2 cellular contexts compared by ENCODE assay signal in genomic region chr1:198087831-198088230, GRCh38.
A peak's percentile ranks its signal among the peaks of the same experiment; 100 is the strongest.
TF ChIP-seq lines count a peak whose summit lies in the region.

No MANE protein-coding gene starts in this region.

TF ChIP-seq in SK-N-SH, 30 proteins besides CTCF, POLR2A, EP300 and RAD21 (continued from another document):
- TF ChIP-seq, protein P1, sequence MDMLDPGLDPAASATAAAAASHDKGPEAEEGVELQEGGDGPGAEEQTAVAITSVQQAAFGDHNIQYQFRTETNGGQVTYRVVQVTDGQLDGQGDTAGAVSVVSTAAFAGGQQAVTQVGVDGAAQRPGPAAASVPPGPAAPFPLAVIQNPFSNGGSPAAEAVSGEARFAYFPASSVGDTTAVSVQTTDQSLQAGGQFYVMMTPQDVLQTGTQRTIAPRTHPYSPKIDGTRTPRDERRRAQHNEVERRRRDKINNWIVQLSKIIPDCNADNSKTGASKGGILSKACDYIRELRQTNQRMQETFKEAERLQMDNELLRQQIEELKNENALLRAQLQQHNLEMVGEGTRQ (IDR thresholded peaks at IDR 0.05; ENCODE audit: borderline replicate concordance, low read depth, low read length): no peak
- TF ChIP-seq SMC3 (IDR thresholded peaks at IDR 0.05; ENCODE audit: low read depth, low read length) (no peak), RXRA (IDR thresholded peaks at IDR 0.05; ENCODE audit: borderline replicate concordance, low read depth) (no peak)

TF ChIP-seq in HepG2, 621 proteins besides CTCF, POLR2A, EP300 and RAD21:
- TF ChIP-seq, protein P2, sequence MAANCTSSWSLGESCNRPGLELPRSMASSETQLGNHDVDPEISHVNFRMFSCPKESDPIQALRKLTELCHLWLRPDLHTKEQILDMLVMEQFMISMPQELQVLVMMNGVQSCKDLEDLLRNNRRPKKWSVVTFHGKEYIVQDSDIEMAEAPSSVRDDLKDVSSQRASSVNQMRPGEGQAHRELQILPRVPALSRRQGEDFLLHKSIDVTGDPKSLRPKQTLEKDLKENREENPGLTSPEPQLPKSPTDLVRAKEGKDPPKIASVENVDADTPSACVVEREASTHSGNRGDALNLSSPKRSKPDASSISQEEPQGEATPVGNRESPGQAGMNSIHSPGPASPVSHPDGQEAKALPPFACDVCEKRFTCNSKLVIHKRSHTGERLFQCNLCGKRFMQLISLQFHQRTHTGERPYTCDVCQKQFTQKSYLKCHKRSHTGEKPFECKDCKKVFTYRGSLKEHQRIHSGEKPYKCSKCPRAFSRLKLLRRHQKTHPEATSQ (CRISPR knock-in tag; IDR thresholded peaks at IDR 0.05; ENCODE audit: borderline replicate concordance): peak; percentile 82; the same call in 1 of the 2 replicates
- TF ChIP-seq HOMEZ (CRISPR knock-in tag; IDR thresholded peaks at IDR 0.05; ENCODE audit: low read depth) (0 out of 2 replicates have a peak, but pooled peaks have one; percentile 32), HNF4G (IDR thresholded peaks at IDR 0.05; ENCODE audit: borderline replicate concordance, low read depth, low read length) (peak; percentile 48), HNF4G (CRISPR knock-in tag; IDR thresholded peaks at IDR 0.05; ENCODE audit: borderline replicate concordance, low read depth) (no peak), RXRB (CRISPR knock-in tag; IDR thresholded peaks at IDR 0.05; ENCODE audit: borderline replicate concordance) (no peak), ZMYM4 (CRISPR knock-in tag; IDR thresholded peaks at IDR 0.05) (peak; percentile 55), HNF4A (CRISPR knock-in tag; IDR thresholded peaks at IDR 0.05) (peak; percentile 68), ZBTB43 (CRISPR knock-in tag; conservative IDR thresholded peaks at IDR 0.05) (no peak)
- TF ChIP-seq, protein P3, sequence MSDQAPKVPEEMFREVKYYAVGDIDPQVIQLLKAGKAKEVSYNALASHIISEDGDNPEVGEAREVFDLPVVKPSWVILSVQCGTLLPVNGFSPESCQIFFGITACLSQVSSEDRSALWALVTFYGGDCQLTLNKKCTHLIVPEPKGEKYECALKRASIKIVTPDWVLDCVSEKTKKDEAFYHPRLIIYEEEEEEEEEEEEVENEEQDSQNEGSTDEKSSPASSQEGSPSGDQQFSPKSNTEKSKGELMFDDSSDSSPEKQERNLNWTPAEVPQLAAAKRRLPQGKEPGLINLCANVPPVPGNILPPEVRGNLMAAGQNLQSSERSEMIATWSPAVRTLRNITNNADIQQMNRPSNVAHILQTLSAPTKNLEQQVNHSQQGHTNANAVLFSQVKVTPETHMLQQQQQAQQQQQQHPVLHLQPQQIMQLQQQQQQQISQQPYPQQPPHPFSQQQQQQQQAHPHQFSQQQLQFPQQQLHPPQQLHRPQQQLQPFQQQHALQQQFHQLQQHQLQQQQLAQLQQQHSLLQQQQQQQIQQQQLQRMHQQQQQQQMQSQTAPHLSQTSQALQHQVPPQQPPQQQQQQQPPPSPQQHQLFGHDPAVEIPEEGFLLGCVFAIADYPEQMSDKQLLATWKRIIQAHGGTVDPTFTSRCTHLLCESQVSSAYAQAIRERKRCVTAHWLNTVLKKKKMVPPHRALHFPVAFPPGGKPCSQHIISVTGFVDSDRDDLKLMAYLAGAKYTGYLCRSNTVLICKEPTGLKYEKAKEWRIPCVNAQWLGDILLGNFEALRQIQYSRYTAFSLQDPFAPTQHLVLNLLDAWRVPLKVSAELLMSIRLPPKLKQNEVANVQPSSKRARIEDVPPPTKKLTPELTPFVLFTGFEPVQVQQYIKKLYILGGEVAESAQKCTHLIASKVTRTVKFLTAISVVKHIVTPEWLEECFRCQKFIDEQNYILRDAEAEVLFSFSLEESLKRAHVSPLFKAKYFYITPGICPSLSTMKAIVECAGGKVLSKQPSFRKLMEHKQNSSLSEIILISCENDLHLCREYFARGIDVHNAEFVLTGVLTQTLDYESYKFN (CRISPR knock-in tag; conservative IDR thresholded peaks at IDR 0.05): peak; percentile 48
